In genomic region chr2:121955313-121956211, GRCh38 we compare ENCODE assay signal across 1 cellular context.
TF ChIP-seq lines count a peak whose summit lies in the region.

No MANE protein-coding gene starts in this region.

TF ChIP-seq in GM23338, 12 proteins besides CTCF, POLR2A, EP300 and RAD21 (continued from another document):
- no peak for TF ChIP-seq REST (IDR thresholded peaks at IDR 0.05; ENCODE audit: unreplicated experiment)
